ENCODE assay signal across 1 cellular context in genomic region chr20:62010551-62011402, GRCh38.
TF ChIP-seq lines count a peak whose summit lies in the region.

No MANE protein-coding gene starts in this region.

TF ChIP-seq in K562, 482 proteins besides CTCF, POLR2A, EP300 and RAD21 (continued from another document):
- TF ChIP-seq, protein P1, sequence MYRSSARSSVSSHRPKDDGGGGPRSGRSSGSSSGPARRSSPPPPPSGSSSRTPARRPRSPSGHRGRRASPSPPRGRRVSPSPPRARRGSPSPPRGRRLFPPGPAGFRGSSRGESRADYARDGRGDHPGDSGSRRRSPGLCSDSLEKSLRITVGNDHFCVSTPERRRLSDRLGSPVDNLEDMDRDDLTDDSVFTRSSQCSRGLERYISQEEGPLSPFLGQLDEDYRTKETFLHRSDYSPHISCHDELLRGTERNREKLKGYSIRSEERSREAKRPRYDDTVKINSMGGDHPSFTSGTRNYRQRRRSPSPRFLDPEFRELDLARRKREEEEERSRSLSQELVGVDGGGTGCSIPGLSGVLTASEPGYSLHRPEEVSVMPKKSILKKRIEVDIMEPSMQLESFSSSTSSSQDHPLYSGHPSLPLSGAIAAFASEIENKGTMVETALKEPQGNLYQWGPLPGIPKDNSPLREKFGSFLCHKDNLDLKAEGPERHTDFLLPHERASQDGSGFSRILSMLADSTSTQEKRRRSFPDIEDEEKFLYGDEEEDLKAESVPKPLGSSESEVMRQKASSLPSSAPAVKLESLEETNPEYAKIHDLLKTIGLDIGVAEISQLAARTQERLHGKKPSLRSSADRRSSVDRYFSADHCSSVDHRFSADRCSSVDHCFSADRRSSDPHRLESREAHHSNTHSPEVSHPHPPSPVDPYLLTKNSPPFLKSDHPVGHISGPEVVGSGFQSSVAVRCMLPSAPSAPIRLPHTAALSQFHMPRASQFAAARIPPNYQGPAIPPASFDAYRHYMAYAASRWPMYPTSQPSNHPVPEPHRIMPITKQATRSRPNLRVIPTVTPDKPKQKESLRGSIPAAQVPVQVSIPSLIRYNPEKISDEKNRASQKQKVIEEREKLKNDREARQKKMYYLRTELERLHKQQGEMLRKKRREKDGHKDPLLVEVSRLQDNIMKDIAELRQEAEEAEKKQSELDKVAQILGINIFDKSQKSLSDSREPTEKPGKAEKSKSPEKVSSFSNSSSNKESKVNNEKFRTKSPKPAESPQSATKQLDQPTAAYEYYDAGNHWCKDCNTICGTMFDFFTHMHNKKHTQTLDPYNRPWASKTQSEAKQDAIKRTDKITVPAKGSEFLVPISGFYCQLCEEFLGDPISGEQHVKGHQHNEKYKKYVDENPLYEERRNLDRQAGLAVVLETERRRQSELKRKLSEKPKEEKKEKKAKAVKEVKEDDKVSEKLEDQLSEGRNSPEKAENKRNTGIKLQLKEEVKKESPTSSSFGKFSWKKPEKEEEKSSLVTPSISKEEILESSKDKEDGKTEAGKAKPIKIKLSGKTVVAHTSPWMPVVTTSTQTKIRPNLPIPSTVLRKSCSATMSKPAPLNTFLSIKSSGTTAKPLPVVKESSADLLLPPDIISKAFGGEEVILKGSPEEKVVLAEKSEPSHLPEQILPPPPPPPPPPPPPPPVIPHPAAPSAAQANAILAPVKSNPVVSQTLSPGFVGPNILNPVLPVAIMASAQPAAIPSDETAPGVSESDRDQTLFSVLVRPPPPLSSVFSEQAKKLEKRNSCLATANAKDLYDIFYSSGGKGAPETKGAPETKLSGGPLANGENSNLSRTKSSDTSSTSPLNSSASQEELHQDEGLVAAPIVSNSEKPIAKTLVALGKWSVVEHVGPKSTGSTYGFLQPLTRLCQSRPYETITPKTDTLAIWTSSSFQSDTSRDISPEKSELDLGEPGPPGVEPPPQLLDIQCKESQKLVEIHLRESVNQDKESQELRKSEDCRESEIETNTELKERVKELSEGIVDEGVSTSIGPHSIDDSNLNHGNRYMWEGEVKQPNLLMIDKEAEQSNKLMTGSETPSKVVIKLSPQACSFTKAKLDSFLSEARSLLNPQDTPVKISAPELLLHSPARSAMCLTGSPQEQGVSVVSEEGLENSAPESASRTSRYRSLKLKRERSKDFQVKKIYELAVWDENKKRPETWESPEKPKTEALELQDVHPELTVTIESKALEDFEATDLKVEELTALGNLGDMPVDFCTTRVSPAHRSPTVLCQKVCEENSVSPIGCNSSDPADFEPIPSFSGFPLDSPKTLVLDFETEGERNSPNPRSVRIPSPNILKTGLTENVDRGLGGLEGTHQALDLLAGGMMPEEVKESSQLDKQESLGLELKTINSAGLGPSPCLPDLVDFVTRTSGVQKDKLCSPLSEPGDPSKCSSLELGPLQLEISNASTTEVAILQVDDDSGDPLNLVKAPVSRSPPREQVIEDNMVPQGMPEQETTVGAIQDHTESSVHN (IDR thresholded peaks at IDR 0.05; ENCODE audit: borderline replicate concordance in 1 of 2, low read depth in 1 of 2) = no peak
- TF ChIP-seq TFAM (CRISPR knock-in tag; conservative IDR thresholded peaks at IDR 0.05) (no peak), ZNF449 (CRISPR knock-in tag; IDR thresholded peaks at IDR 0.05) (no peak), VEZF1 (CRISPR knock-in tag; IDR thresholded peaks at IDR 0.05) (peak; percentile 28; the same call in 1 of the 2 replicates), ATF4 (CRISPR knock-in tag; IDR thresholded peaks at IDR 0.05) (no peak), EP400 (IDR thresholded peaks at IDR 0.05) (no peak)
